Comparison of ENCODE assay signal across 8 cellular contexts in the genomic region with DNA sequence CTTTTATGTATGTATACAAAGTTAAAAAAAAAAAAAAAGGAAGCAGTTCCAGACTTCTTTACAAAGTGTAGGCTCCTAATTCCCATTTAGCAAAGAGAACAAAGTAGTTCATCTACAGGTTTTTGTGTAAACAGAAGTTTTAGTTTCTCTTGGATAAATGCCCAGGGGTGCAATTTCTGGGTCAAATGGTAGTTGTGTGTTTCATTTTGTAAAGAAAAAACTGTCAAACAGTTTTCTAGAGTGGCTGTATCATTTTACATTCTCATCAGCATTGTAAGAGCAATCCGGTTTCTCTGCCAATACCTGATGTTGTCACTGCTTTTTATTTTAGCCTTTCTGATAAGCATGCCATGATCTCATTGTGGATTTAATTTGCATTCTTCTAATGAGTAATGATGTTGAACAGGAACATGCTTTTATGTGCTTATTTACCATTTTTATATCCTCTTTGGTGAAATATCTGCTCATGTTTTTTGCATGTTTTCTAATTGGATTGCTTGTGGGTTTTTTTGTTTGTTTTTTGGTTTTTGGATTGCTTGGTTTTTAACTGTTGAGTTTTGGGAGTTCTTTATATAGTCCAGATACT. TPM values are rescaled to one million over a fixed set of nuclear protein-coding genes. Genes with fewer than 3 reads are reported as not detected.
A peak's percentile ranks its signal among the peaks of the same experiment; 100 is the strongest.
DNase-seq lines count a peak whose midpoint lies in the region; ATAC-seq and TF ChIP-seq lines count a peak whose summit lies in the region.

No MANE protein-coding gene starts in this region.

- no peaks in the 10 kb centered on the region for H3K36me3 ChIP-seq in gastrocnemius medialis

- H3K4me3 ChIP-seq in gastrocnemius medialis = no peak overlapping the region

- no peak overlapping the region for H3K4me3 Mint-ChIP-seq in activated naive CD4-positive, alpha-beta T cell treated with anti-CD3 and anti-CD28 coated beads, Interleukin-2, amount 50 U/mL, for 24 hours
- H3K4me3 Mint-ChIP-seq in activated T-cell treated with anti-CD3 and anti-CD28 coated beads, Interleukin-2, amount 50 U/mL, for 4 hours = no peak overlapping the region

- TF ChIP-seq POLR2A in gastrocnemius medialis (IDR thresholded peaks at IDR 0.05) = no peak

- in situ Hi-C loops in gastrocnemius medialis (cut with MboI; ENCODE audit: low sequenced_read_pairs in 4 of 4) = no loop called here

- H3K9me3 ChIP-seq in gastrocnemius medialis = no peaks in the 10 kb centered on the region

- peak overlapping the region; percentile 40 to 82 (median 59) for H3K27ac ChIP-seq in gastrocnemius medialis

- peak overlapping the region; percentile 23 for H3K27ac Mint-ChIP-seq in activated naive CD4-positive, alpha-beta T cell treated with anti-CD3 and anti-CD28 coated beads, Interleukin-2, amount 50 U/mL, for 24 hours

- H3K4me1 Mint-ChIP-seq in activated naive CD4-positive, alpha-beta T cell treated with anti-CD3 and anti-CD28 coated beads, Interleukin-2, amount 50 U/mL, for 24 hours = peaks cover 23% of the 10 kb centered on the region
- H3K4me1 Mint-ChIP-seq in activated T-cell treated with anti-CD3 and anti-CD28 coated beads, Interleukin-2, amount 50 U/mL, for 4 hours (ENCODE audit: low read depth) = peaks cover 21% of the 10 kb centered on the region

- no peaks in the 10 kb centered on the region for H3K27me3 Mint-ChIP-seq in activated naive CD4-positive, alpha-beta T cell treated with anti-CD3 and anti-CD28 coated beads, Interleukin-2, amount 50 U/mL, for 24 hours
- no peaks in the 10 kb centered on the region for H3K27me3 Mint-ChIP-seq in activated T-cell treated with anti-CD3 and anti-CD28 coated beads, Interleukin-2, amount 50 U/mL, for 4 hours (ENCODE audit: low read depth)

- H3K36me3 Mint-ChIP-seq in activated naive CD4-positive, alpha-beta T cell treated with anti-CD3 and anti-CD28 coated beads, Interleukin-2, amount 50 U/mL, for 24 hours = peaks cover 12% of the 10 kb centered on the region
- H3K36me3 Mint-ChIP-seq in activated T-cell treated with anti-CD3 and anti-CD28 coated beads, Interleukin-2, amount 50 U/mL, for 4 hours (ENCODE audit: insufficient read depth) = peaks cover 7% of the 10 kb centered on the region

- H3K27me3 ChIP-seq in gastrocnemius medialis = no peaks in the 10 kb centered on the region

- peaks cover 39 to 43% of the 10 kb centered on the region in 2 donors for H3K4me1 ChIP-seq in gastrocnemius medialis

- no peak for DNase-seq in activated naive CD4-positive, alpha-beta T cell (lab: John Stamatoyannopoulos, UW)
- DNase-seq in NCI-H146 treated with DMSO at 0.1 percent for 48 hours (lab: John Stamatoyannopoulos, UW; ENCODE audit: unreplicated experiment) (peak; percentile 67), dedifferentiated amniotic fluid mesenchymal stem cell (ENCODE audit: extremely low spot score) (peak; percentile 58), gastrocnemius medialis (no peak), NCI-H82 (lab: John Stamatoyannopoulos, UW) (no peak)
- DNase-seq in activated T-cell treated with anti-CD3 and anti-CD28 coated beads, Interleukin-2, amount 50 U/mL, for 4 hours = no peak

- ATAC-seq in gastrocnemius medialis (no peak), HG03571 (IDR thresholded peaks at IDR 0.05; ENCODE audit: unreplicated experiment) (no peak)
- no peak for ATAC-seq in activated T-cell treated with anti-CD3 and anti-CD28 coated beads, Interleukin-2, amount 50 U/mL, for 4 hours

- intact Hi-C loops in gastrocnemius medialis (cut with DNase I; ENCODE audit: low total_unique reads) = no loop called here

- no peaks in the 10 kb centered on the region for H3K9me3 Mint-ChIP-seq in activated naive CD4-positive, alpha-beta T cell treated with anti-CD3 and anti-CD28 coated beads, Interleukin-2, amount 50 U/mL, for 24 hours
- H3K9me3 Mint-ChIP-seq in activated T-cell treated with anti-CD3 and anti-CD28 coated beads, Interleukin-2, amount 50 U/mL, for 4 hours = no peaks in the 10 kb centered on the region

- no peak for TF ChIP-seq CTCF in gastrocnemius medialis (IDR thresholded peaks at IDR 0.05 in 4 of 5, conservative IDR thresholded peaks at IDR 0.05 in 1 of 5)

RNA-seq across cellular contexts. Expression of gene PSME4, which starts 16.6 kb away (rescaled TPM):
- total RNA-seq in gastrocnemius medialis = 100 to 1,000 TPM; 144 to 247 (median 162) TPM
- 10 to 100 TPM; 42.6 to 45.0 (median 43.7) TPM for total RNA-seq in activated T-cell treated with anti-CD3 and anti-CD28 coated beads, Interleukin-2, amount 50 U/mL, for 4 hours

Comparison
In these comparisons a context has a peak if more than half of its experiments do, and no peak if none do; other contexts are left out.
1. DNase-seq: peak in NCI-H146 treated with DMSO at 0.1 percent for 48 hours (single experiment) and dedifferentiated amniotic fluid mesenchymal stem cell (single experiment); none in activated naive CD4-positive, alpha-beta T cell (0 of 4), gastrocnemius medialis (0 of 2), NCI-H82 (single experiment) and activated T-cell treated with anti-CD3 and anti-CD28 coated beads, Interleukin-2, amount 50 U/mL, for 4 hours (single experiment).